Comparison of ENCODE assay signal across 12 cellular contexts in the genomic region with DNA sequence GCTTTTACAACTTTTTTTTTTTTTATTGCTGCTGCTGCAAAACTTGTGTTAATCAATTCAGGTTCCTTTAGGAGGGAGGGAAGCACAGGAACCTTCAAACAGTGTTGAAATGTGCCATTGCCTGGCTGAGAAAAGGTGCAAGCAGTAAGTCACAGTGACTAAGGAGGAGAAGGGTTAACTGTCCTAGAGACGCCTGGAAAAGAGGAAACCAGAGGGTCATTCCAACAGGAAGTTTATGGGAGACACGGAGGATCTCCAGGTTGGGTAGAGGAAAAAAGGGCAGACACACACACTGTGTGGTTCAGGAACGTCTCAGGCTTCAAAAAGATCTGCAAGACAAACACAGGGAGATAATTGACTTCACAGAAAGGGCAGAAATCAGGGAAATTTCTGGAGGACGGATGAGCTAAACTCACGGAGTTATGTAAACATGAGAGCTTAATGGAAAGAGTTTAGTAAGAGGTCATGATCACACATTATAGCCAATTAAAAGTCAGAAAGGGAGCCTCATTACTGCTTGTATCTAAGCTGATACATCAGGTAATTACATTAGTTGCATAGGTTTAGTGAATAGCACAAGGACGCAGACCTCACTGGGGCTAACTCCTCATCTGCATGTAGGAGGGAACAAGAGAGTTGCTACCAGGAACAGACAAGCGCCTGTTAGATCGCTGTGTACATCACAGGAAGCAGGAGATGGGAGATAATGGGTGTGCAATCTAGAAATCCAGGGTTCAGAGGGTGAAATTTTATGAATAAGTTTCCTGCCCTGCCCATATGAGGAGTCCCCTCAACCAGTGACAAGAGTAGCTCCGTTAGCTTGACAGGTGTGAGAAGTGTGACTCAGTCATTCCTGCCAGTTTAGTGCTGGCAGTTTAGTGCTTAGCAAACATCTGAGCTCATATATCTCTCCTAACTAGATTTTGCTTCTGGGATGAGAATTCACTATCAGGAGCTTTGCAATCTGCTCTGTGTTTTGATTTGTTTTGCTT.
DNase-seq lines count a peak whose midpoint lies in the region; ATAC-seq and TF ChIP-seq lines count a peak whose summit lies in the region.
"Had no signal": no experiment of that assay in that cellular context is flagged by ENCODE, and none has a peak within 500 bp of the region (broad histone marks: within the 10 kb centered on the region; RNA-seq: fewer than 3 reads in every experiment).

No MANE protein-coding gene starts in this region.

- H4K8ac ChIP-seq in IMR-90 (ENCODE audit: low read depth in 2 of 2, low read length in 2 of 2) = no peak overlapping the region

- H3K9me3 ChIP-seq in IMR-90 (ENCODE audit: control insufficient read depth, insufficient read depth, low read length) = no peaks in the 10 kb centered on the region
- no peaks in the 10 kb centered on the region for H3K9me3 ChIP-seq in effector memory CD4-positive, alpha-beta T cell (ENCODE audit: control insufficient read depth, low read length)

- no peak overlapping the region for H2AK9ac ChIP-seq in IMR-90 (replicated peaks; ENCODE audit: low read depth, low read length, poor library complexity)

- dilution Hi-C loops in IMR-90 (cut with HindIII; ENCODE audit: low sequenced_read_pairs, unreplicated experiment) = no loop called here

- CTCF ChIA-PET in IMR-90 (lab: Yijun Ruan, JAX) = interaction anchor here (0.8 to 1.1 kb wide), 2 partner anchors 9 kb away, joined by 3 to 4 read pairs; no protein-coding TSS in a partner anchor

- H4K5ac ChIP-seq in IMR-90 (ENCODE audit: low read depth, low read length) = no peak overlapping the region

- peak overlapping the region; percentile 12; the same call in 1 of the 2 replicates for H3K4me3 ChIP-seq in IMR-90 (ENCODE audit: insufficient read depth, low read depth, low read length)
- H3K4me3 ChIP-seq in fibroblast of villous mesenchyme (ENCODE audit: low read depth, low read length) = peak overlapping the region; percentile 18
- H3K4me3 ChIP-seq in effector memory CD4-positive, alpha-beta T cell (ENCODE audit: insufficient read depth, low read depth, low read length, poor library complexity, severe bottlenecking) = no peak overlapping the region

- no peak overlapping the region for H2BK15ac ChIP-seq in IMR-90 (ENCODE audit: low read depth, low read length)

- no peaks in the 10 kb centered on the region for H3K36me3 ChIP-seq in IMR-90 (ENCODE audit: control insufficient read depth, insufficient read depth, low read length)
- H3K36me3 ChIP-seq in effector memory CD4-positive, alpha-beta T cell (ENCODE audit: control insufficient read depth, insufficient read depth, low read length) = no peaks in the 10 kb centered on the region

- no peak for TF ChIP-seq RAD21 in IMR-90 (IDR thresholded peaks at IDR 0.05; ENCODE audit: low read length)

- H3K27ac ChIP-seq in IMR-90 (ENCODE audit: insufficient read depth, low read length) = no peak overlapping the region
- H3K27ac ChIP-seq in effector memory CD4-positive, alpha-beta T cell (ENCODE audit: insufficient read depth, low read length, poor library complexity, severe bottlenecking) = no peak overlapping the region

- in situ Hi-C loops in IMR-90 (cut with MboI; ENCODE audit: low sequenced_read_pairs) = no loop called here

- H2BK20ac ChIP-seq in IMR-90 (ENCODE audit: low read depth, low read length) = no peak overlapping the region

- H3K9ac ChIP-seq in IMR-90 (ENCODE audit: low read depth, low read length) = no peak overlapping the region

- WGBS in IMR-90 (ENCODE audit: extremely low coverage in 2 of 2, insufficient read length in 1 of 2), 2 experiments = 18% methylated on average over 4 of the region's 9 CpGs; no CpG with 5 or more reads in 1 of the 2 experiments

- no peak overlapping the region for H3K18ac ChIP-seq in IMR-90 (ENCODE audit: low read depth, low read length)

- H3K4ac ChIP-seq in IMR-90 (ENCODE audit: low read depth, low read length) = no peak overlapping the region

- H3K23ac ChIP-seq in IMR-90 (ENCODE audit: low read depth, low read length) = no peak overlapping the region

- no peak overlapping the region for H2BK120ac ChIP-seq in IMR-90 (ENCODE audit: low read depth, low read length)

- H3K56ac ChIP-seq in IMR-90 (ENCODE audit: extremely low read depth, insufficient read depth, low read length) = no peak overlapping the region

- H4K20me1 ChIP-seq in IMR-90 (ENCODE audit: insufficient read depth, low read length) = no peaks in the 10 kb centered on the region

- H3K79me1 ChIP-seq in IMR-90 (ENCODE audit: low read depth in 1 of 2, low read length in 2 of 2) = no peaks in the 10 kb centered on the region

- H3K4me2 ChIP-seq in IMR-90 (ENCODE audit: low read depth, low read length) = peak overlapping the region; percentile 52

- no peak overlapping the region for H3K14ac ChIP-seq in IMR-90 (replicated peaks; ENCODE audit: low read depth, low read length)

- H4K91ac ChIP-seq in IMR-90 (ENCODE audit: insufficient read depth, low read depth, low read length) = no peak overlapping the region

- no peak overlapping the region for H2BK5ac ChIP-seq in IMR-90 (ENCODE audit: low read depth, low read length, poor library complexity, severe bottlenecking)

- intact Hi-C loops in IMR-90 (cut with micrococcal nuclease) = no loop called here

- no peak overlapping the region for H2AK5ac ChIP-seq in IMR-90 (ENCODE audit: low read depth, low read length)

- H2AFZ ChIP-seq in IMR-90 (replicated peaks; ENCODE audit: low read length, poor library complexity) = peak overlapping the region; percentile 70

- no peaks in the 10 kb centered on the region for H3K9me1 ChIP-seq in IMR-90 (ENCODE audit: insufficient read depth, low read length)

- TF ChIP-seq CTCF in IMR-90 (conservative IDR thresholded peaks at IDR 0.05; ENCODE audit: low read depth, low read length) (no peak), fibroblast of villous mesenchyme (IDR thresholded peaks at IDR 0.05; ENCODE audit: insufficient read depth, low read depth, low read length) (no peak)

- DNase-seq in CMK (ENCODE audit: low read depth) (peak; percentile 67), IMR-90 (no peak), RPMI7951 (ENCODE audit: low read depth) (peak; percentile 3), fibroblast of villous mesenchyme (ENCODE audit: low read depth) (peak; percentile 54), cerebellar cortex (ENCODE audit: low spot score) (no peak), DMS79 (lab: John Stamatoyannopoulos, UW) (no peak)
- DNase-seq in stimulated activated naive CD4-positive, alpha-beta T cell (lab: John Stamatoyannopoulos, UW) = no peak
- DNase-seq in effector memory CD4-positive, alpha-beta T cell = no peak
- DNase-seq: activated CD4-positive, alpha-beta T cell treated with anti-CD3 and anti-CD28 coated beads, Interleukin-2, amount 10 ng/mL, durations not matched to agents 7 days and 5 days; COR-L47; head of caudate nucleus; NCI-H187 had no signal

- TF ChIP-seq POLR2A in IMR-90 (IDR thresholded peaks at IDR 0.05; ENCODE audit: low read depth, low read length) = no peak

- peak; percentile 54 for ATAC-seq in IMR-90 (ENCODE audit: low read depth)

- no TSS peak for BruUV-seq in IMR-90 (replicated peaks; lab: Mats Ljungman, UMichigan)

- POLR2A ChIA-PET in IMR-90 (lab: Charles Lee; ENCODE audit: unreplicated experiment) = no interaction called here

- no peaks in the 10 kb centered on the region for H3K4me1 ChIP-seq in IMR-90 (ENCODE audit: control insufficient read depth, insufficient read depth, low read length)
- no peaks in the 10 kb centered on the region for H3K4me1 ChIP-seq in effector memory CD4-positive, alpha-beta T cell (ENCODE audit: control insufficient read depth, insufficient read depth, low read length, poor library complexity, severe bottlenecking)

- peaks cover 3% of the 10 kb centered on the region; the same call in 1 of the 2 replicates for H3K27me3 ChIP-seq in IMR-90 (ENCODE audit: control insufficient read depth, insufficient read depth, low read length)
- H3K27me3 ChIP-seq in effector memory CD4-positive, alpha-beta T cell (replicated peaks; ENCODE audit: control insufficient read depth, insufficient read depth, low read length, poor library complexity, severe bottlenecking) = peaks cover 2% of the 10 kb centered on the region

TF ChIP-seq in IMR-90, 13 proteins besides CTCF, POLR2A, EP300 and RAD21:
- TF ChIP-seq FOS (IDR thresholded peaks at IDR 0.05; ENCODE audit: low read depth, low read length) = no peak
- peak; percentile 38; the same call in 1 of the 2 replicates for TF ChIP-seq CEBPB (IDR thresholded peaks at IDR 0.05; ENCODE audit: low read depth, low read length)

Comparison
In these comparisons a context has a peak if more than half of its experiments do, and no peak if none do; other contexts are left out.
1. DNase-seq: peak in CMK (single experiment), RPMI7951 (single experiment) and fibroblast of villous mesenchyme (single experiment); none in IMR-90 (single experiment), cerebellar cortex (single experiment), stimulated activated naive CD4-positive, alpha-beta T cell (0 of 6), DMS79 (single experiment) and effector memory CD4-positive, alpha-beta T cell (0 of 3).